In genomic region chr1:87123610-87124009, GRCh38 we compare ENCODE assay signal across 15 cellular contexts.
DNase-seq lines count a peak whose midpoint lies in the region; ATAC-seq, FAIRE-seq and TF ChIP-seq lines count a peak whose summit lies in the region.
"Had no signal": no experiment of that assay in that cellular context is flagged by ENCODE, and none has a peak within 500 bp of the region (broad histone marks: within the 10 kb centered on the region; RNA-seq: fewer than 3 reads in every experiment).

No MANE protein-coding gene starts in this region.

- no peaks in the 10 kb centered on the region for H3K4me1 ChIP-seq in K562 (replicated peaks in 1 of 2; ENCODE audit: control insufficient read depth in 2 of 2, insufficient read depth in 2 of 2, low read length in 2 of 2)
- H3K4me1 ChIP-seq: Caco-2 had no signal

- no peak for TF ChIP-seq RAD21 in K562 (CRISPR knock-in tag; conservative IDR thresholded peaks at IDR 0.05 in 1 of 2, IDR thresholded peaks at IDR 0.05 in 1 of 2)

- FAIRE-seq in GM12892 (lab: Jason Lieb, UNC) (peak; percentile 76), K562 (lab: Jason Lieb, UNC) (no peak)
- FAIRE-seq: G401.6 had no signal

- peaks cover 0 to 23% (median 8%) of the 10 kb centered on the region in 5 donors for H3K27me3 Mint-ChIP-seq in naive thymus-derived CD8-positive, alpha-beta T cell

- H3K9me1 ChIP-seq in K562 (ENCODE audit: control insufficient read depth, insufficient read depth, low read length): no peaks in the 10 kb centered on the region

- intact Hi-C loops in K562 (cut with micrococcal nuclease): no loop called here

- no peaks in the 10 kb centered on the region for H3K36me3 Mint-ChIP-seq in naive thymus-derived CD8-positive, alpha-beta T cell
- H3K36me3 Mint-ChIP-seq: CD4-positive, alpha-beta memory T cell had no signal

- no peak for TF ChIP-seq EP300 in K562 (IDR thresholded peaks at IDR 0.05; ENCODE audit: low read length)

- POLR2A ChIA-PET in K562 (lab: Yijun Ruan, JAX): no interaction called here
- POLR2A ChIA-PET in naive thymus-derived CD8-positive, alpha-beta T cell (lab: Charles Lee): no interaction called here

- DNase-seq in GM12892 (ENCODE audit: insufficient read length) (no peak), K562 (ENCODE audit: extremely low read depth in 1 of 4, low spot score in 3 of 4) (no peak)
- DNase-seq in activated CD4-positive, CD25-positive, alpha-beta regulatory T cell (lab: John Stamatoyannopoulos, UW): no peak
- no peak for DNase-seq in naive thymus-derived CD8-positive, alpha-beta T cell
- DNase-seq: C1 segment of cervical spinal cord; Caco-2; CD4-positive, alpha-beta memory T cell; DMS153; DND-41; H9 had no signal

- no peaks in the 10 kb centered on the region for H3K9me3 Mint-ChIP-seq in naive thymus-derived CD8-positive, alpha-beta T cell
- H3K9me3 Mint-ChIP-seq: GM23338 had no signal

- no peaks in the 10 kb centered on the region for H4K20me1 ChIP-seq in K562 (replicated peaks; ENCODE audit: control insufficient read depth, insufficient read depth, low read length)

- H3K79me2 ChIP-seq in K562 (ENCODE audit: control insufficient read depth, insufficient read depth, low read length): no peaks in the 10 kb centered on the region

- no peaks in the 10 kb centered on the region for H3K9me3 ChIP-seq in K562 (replicated peaks; ENCODE audit: control insufficient read depth, insufficient read depth, low read depth, low read length)
- H3K9me3 ChIP-seq: Caco-2 had no signal

- H3K4me3 Mint-ChIP-seq in naive thymus-derived CD8-positive, alpha-beta T cell: no peak overlapping the region
- H3K4me3 Mint-ChIP-seq: GM23338, H9 had no signal

- TF ChIP-seq POLR2A in GM12892 (IDR thresholded peaks at IDR 0.05; ENCODE audit: low read depth, low read length) (no peak), K562 (conservative IDR thresholded peaks at IDR 0.05) (no peak)

- CTCF ChIA-PET in K562 (lab: Yijun Ruan, JAX; ENCODE audit: low intra/inter-chr PET ratio): no interaction called here

- H2AFZ ChIP-seq in K562 (ENCODE audit: low read depth, low read length): no peak overlapping the region
- H2AFZ ChIP-seq: GM23338 had no signal

- BruUV-seq in K562 (replicated peaks; lab: Mats Ljungman, UMichigan): no TSS peak

- peak overlapping the region in 1 of 2 experiments; percentile 6; a peak in 1 of 4 replicates for H3K9ac ChIP-seq in K562 (ENCODE audit: insufficient read depth in 1 of 2, low read depth in 2 of 2, low read length in 2 of 2)

- H3K27ac ChIP-seq in K562 (ENCODE audit: extremely low read depth, low read depth, low read length): no peak overlapping the region

- no peak overlapping the region for H3K27ac Mint-ChIP-seq in naive thymus-derived CD8-positive, alpha-beta T cell
- H3K27ac Mint-ChIP-seq: GM23338 had no signal

- H3K4me1 Mint-ChIP-seq in naive thymus-derived CD8-positive, alpha-beta T cell: peaks cover 0 to 3% (median 0%) of the 10 kb centered on the region in 4 donors
- H3K4me1 Mint-ChIP-seq: CD4-positive, alpha-beta memory T cell; GM23338; H9 had no signal

- ATAC-seq in HG02798 (IDR thresholded peaks at IDR 0.05; ENCODE audit: poor library complexity, unreplicated experiment) (peak; percentile 45), K562 (peak; percentile 55; the same call in 2 of the 3 replicates), HG03520 (IDR thresholded peaks at IDR 0.05; ENCODE audit: unreplicated experiment) (no peak)
- no peak for ATAC-seq in naive thymus-derived CD8-positive, alpha-beta T cell
- ATAC-seq: GM23338, HCT116 had no signal

- no peak for TF ChIP-seq CTCF in K562 (IDR thresholded peaks at IDR 0.05 in 2 of 3, conservative IDR thresholded peaks at IDR 0.05 in 1 of 3; ENCODE audit: insufficient read depth in 2 of 3, low read depth in 1 of 3, low read length in 3 of 3)

- WGBS in K562 (ENCODE audit: insufficient coverage, low coverage, missing lambda C conversion rate): 2% methylated on average over 6 of the region's 6 CpGs

- H3K4me2 ChIP-seq in K562 (ENCODE audit: insufficient read depth, low read length): no peak overlapping the region
- H3K4me2 ChIP-seq: GM23338 had no signal

- H3K27me3 ChIP-seq in K562 (ENCODE audit: control insufficient read depth in 2 of 2, insufficient read depth in 2 of 2, low read length in 2 of 2): peaks cover 3 to 25% of the 10 kb centered on the region in 2 experiments

- H3K4me3 ChIP-seq in K562: no peak overlapping the region
- H3K4me3 ChIP-seq: GM23338 had no signal

- in situ Hi-C loops in K562 (cut with MboI): no loop called here

- no peaks in the 10 kb centered on the region for H3K36me3 ChIP-seq in K562 (ENCODE audit: control insufficient read depth, insufficient read depth, low read length)

TF ChIP-seq in K562, 482 proteins besides CTCF, POLR2A, EP300 and RAD21:
- TF ChIP-seq USF1 (CRISPR knock-in tag; IDR thresholded peaks at IDR 0.05): peak; percentile 79
- TF ChIP-seq ETV5 (CRISPR knock-in tag; IDR thresholded peaks at IDR 0.05; ENCODE audit: low read depth): no peak
- TF ChIP-seq ZNF668 (CRISPR knock-in tag; IDR thresholded peaks at IDR 0.05): no peak
- TF ChIP-seq GTF2A2 (tag; IDR thresholded peaks at IDR 0.05): no peak
- TF ChIP-seq, protein P1, sequence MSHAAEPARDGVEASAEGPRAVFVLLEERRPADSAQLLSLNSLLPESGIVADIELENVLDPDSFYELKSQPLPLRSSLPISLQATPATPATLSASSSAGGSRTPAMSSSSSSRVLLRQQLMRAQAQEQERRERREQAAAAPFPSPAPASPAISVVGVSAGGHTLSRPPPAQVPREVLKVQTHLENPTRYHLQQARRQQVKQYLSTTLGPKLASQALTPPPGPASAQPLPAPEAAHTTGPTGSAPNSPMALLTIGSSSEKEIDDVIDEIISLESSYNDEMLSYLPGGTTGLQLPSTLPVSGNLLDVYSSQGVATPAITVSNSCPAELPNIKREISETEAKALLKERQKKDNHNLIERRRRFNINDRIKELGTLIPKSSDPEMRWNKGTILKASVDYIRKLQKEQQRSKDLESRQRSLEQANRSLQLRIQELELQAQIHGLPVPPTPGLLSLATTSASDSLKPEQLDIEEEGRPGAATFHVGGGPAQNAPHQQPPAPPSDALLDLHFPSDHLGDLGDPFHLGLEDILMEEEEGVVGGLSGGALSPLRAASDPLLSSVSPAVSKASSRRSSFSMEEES (CRISPR knock-in tag; IDR thresholded peaks at IDR 0.05): peak; percentile 62
- peak; percentile 69 for TF ChIP-seq BHLHE40 (IDR thresholded peaks at IDR 0.05; ENCODE audit: low read length)
- TF ChIP-seq USF2 (CRISPR knock-in tag; IDR thresholded peaks at IDR 0.05): peak; percentile 73
- TF ChIP-seq KDM5B (IDR thresholded peaks at IDR 0.05; ENCODE audit: insufficient replicate concordance, low read depth, low read length): no peak
- TF ChIP-seq HES1 (IDR thresholded peaks at IDR 0.05; ENCODE audit: low read depth): no peak

Comparison
In these comparisons a context has a peak if more than half of its experiments do, and no peak if none do; other contexts are left out.
1. ATAC-seq: peak in HG02798 (single experiment) and K562 (single experiment); none in naive thymus-derived CD8-positive, alpha-beta T cell (0 of 2) and HG03520 (single experiment).